Comparison of ENCODE assay signal across 8 cellular contexts in the genomic region with DNA sequence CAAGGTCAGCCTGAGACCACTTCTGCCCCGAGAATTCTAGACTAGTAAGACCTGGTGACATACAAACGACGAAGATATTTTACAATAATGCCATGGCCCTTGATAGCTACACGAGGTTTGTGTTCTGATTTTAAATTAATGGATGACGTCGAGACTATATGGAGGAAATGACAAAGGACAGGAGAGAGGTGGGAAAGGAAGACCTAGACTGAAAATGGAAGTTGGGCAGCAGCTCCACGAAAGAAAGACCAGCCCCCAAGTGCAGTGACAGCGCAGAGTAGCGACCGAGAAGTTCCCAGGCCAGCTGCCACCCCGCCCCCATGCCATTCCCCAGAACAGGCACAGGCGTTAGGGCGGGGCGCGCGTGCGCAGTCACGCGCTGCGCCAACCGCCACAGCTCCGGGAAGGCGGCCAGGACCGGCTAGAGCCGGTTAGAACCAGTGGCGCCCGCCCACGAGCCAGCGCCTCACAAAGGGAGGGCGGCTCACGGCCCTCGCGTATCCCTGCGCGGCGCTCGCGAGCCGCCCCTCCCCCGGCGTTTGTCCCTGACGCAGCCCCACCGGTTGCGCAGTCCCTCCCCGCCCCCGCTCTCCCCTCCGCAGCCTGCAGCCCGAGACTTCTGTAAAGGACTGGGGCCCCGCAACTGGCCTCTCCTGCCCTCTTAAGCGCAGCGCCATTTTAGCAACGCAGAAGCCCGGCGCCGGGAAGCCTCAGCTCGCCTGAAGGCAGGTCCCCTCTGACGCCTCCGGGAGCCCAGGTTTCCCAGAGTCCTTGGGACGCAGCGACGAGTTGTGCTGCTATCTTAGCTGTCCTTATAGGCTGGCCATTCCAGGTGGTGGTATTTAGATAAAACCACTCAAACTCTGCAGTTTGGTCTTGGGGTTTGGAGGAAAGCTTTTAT. TPM values are rescaled to one million over a fixed set of nuclear protein-coding genes. Genes with fewer than 3 reads are reported as not detected.
DNase-seq lines count a peak whose midpoint lies in the region; ATAC-seq and TF ChIP-seq lines count a peak whose summit lies in the region.

No MANE protein-coding gene starts in this region.

- in situ Hi-C loops in astrocyte of the cerebellum (cut with HindIII; ENCODE audit: low sequenced_read_pairs) = loop anchor here (5.0 kb wide), 1 partner anchor 75 kb away; a partner anchor contains a TSS

- intact Hi-C loops in sciatic nerve (cut with DNase I) = no loop called here

- no peak for TF ChIP-seq CTCF in astrocyte of the cerebellum (IDR thresholded peaks at IDR 0.05; ENCODE audit: low read depth, low read length, missing control alignments)

- ATAC-seq in GM18508 (IDR thresholded peaks at IDR 0.05; ENCODE audit: insufficient read depth, unreplicated experiment) = peak; percentile 36
- peak; percentile 56 for ATAC-seq in HG03025 (IDR thresholded peaks at IDR 0.05; ENCODE audit: low FRiP score, unreplicated experiment)
- peak; percentile 84 for ATAC-seq in sciatic nerve

- DNase-seq in NCI-H2029 treated with DMSO at 0.1 percent for 48 hours (lab: John Stamatoyannopoulos, UW) (peak; percentile 99), T-helper 22 cell (ENCODE audit: low read depth) (peak; percentile 95), astrocyte of the cerebellum (ENCODE audit: low read depth) (peak; percentile 93), hippocampal formation (lab: John Stamatoyannopoulos, UW) (peak; percentile 100), sciatic nerve (ENCODE audit: low spot score) (peak; percentile 99), kidney glomerular epithelial cell (lab: John Stamatoyannopoulos, UW) (no peak)

- H3K4me3 ChIP-seq in astrocyte of the cerebellum (ENCODE audit: low read depth, low read length) = peak overlapping the region; percentile 87

RNA-seq across cellular contexts. Expression of a gene that starts 1.5 kb away (rescaled TPM):
- total RNA-seq in sciatic nerve = 14,857 TPM

RNA-seq across cellular contexts. Expression of a gene that starts 27.5 kb away (rescaled TPM):
- 64.0 TPM for total RNA-seq in sciatic nerve
